In genomic region chr6:167856999-167857660, GRCh38 we compare ENCODE assay signal across 1 cellular context.
TF ChIP-seq lines count a peak whose summit lies in the region.

No MANE protein-coding gene starts in this region.

TF ChIP-seq in K562, 482 proteins besides CTCF, POLR2A, EP300 and RAD21 (continued from another document and continues in another):
- no peak for TF ChIP-seq STAT6 (CRISPR knock-in tag; IDR thresholded peaks at IDR 0.05)
- TF ChIP-seq, protein P1, sequence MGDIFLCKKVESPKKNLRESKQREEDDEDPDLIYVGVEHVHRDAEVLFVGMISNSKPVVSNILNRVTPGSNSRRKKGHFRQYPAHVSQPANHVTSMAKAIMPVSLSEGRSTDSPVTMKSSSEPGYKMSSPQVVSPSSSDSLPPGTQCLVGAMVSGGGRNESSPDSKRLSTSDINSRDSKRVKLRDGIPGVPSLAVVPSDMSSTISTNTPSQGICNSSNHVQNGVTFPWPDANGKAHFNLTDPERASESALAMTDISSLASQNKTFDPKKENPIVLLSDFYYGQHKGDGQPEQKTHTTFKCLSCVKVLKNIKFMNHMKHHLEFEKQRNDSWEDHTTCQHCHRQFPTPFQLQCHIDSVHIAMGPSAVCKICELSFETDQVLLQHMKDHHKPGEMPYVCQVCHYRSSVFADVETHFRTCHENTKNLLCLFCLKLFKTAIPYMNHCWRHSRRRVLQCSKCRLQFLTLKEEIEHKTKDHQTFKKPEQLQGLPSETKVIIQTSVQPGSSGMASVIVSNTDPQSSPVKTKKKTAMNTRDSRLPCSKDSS (IDR thresholded peaks at IDR 0.05; ENCODE audit: low read depth, partially characterized antibody): no peak
- no peak for TF ChIP-seq GATA2 (CRISPR knock-in tag; IDR thresholded peaks at IDR 0.05)
- TF ChIP-seq BRF1 (IDR thresholded peaks at IDR 0.05; ENCODE audit: borderline replicate concordance, extremely low read depth, insufficient read length): no peak
- TF ChIP-seq HNRNPK (IDR thresholded peaks at IDR 0.05; ENCODE audit: low read depth, low read length, poor library complexity, severe bottlenecking): no peak
- no peak for TF ChIP-seq NCOA6 (IDR thresholded peaks at IDR 0.05)
- 0 out of 2 replicates have a peak, but pooled peaks have one; percentile 29 for TF ChIP-seq CC2D1A (IDR thresholded peaks at IDR 0.05)
- TF ChIP-seq ZNF551 (CRISPR knock-in tag; IDR thresholded peaks at IDR 0.05): no peak
- peak; percentile 90; the same call in 1 of the 2 replicates for TF ChIP-seq NBN (IDR thresholded peaks at IDR 0.05; ENCODE audit: low read depth)
- no peak for TF ChIP-seq NCOA4 (IDR thresholded peaks at IDR 0.05; ENCODE audit: partially characterized antibody)
- TF ChIP-seq ZNF277 (CRISPR knock-in tag; IDR thresholded peaks at IDR 0.05; ENCODE audit: borderline replicate concordance): no peak
- TF ChIP-seq TCF3 (CRISPR knock-in tag; IDR thresholded peaks at IDR 0.05): no peak
- peak; percentile 70 for TF ChIP-seq SUPT5H (IDR thresholded peaks at IDR 0.05)
- no peak for TF ChIP-seq SMAD1 (IDR thresholded peaks at IDR 0.05; ENCODE audit: low read depth, low read length, partially characterized antibody)
- TF ChIP-seq, protein P2, sequence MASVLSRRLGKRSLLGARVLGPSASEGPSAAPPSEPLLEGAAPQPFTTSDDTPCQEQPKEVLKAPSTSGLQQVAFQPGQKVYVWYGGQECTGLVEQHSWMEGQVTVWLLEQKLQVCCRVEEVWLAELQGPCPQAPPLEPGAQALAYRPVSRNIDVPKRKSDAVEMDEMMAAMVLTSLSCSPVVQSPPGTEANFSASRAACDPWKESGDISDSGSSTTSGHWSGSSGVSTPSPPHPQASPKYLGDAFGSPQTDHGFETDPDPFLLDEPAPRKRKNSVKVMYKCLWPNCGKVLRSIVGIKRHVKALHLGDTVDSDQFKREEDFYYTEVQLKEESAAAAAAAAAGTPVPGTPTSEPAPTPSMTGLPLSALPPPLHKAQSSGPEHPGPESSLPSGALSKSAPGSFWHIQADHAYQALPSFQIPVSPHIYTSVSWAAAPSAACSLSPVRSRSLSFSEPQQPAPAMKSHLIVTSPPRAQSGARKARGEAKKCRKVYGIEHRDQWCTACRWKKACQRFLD (CRISPR knock-in tag; IDR thresholded peaks at IDR 0.05): no peak
- peak; percentile 60; the same call in 1 of the 2 replicates for TF ChIP-seq ZEB2 (IDR thresholded peaks at IDR 0.05)
- no peak for TF ChIP-seq SMAD4 (CRISPR knock-in tag; conservative IDR thresholded peaks at IDR 0.05)
- TF ChIP-seq FOXJ2 (tag; IDR thresholded peaks at IDR 0.05): no peak
- no peak for TF ChIP-seq ZBTB33 (CRISPR knock-in tag; IDR thresholded peaks at IDR 0.05)
- TF ChIP-seq SRSF1 (IDR thresholded peaks at IDR 0.05; ENCODE audit: low read depth, low read length): no peak
- no peak for TF ChIP-seq PHF20 (IDR thresholded peaks at IDR 0.05; ENCODE audit: partially characterized antibody)
- no peak for TF ChIP-seq SETDB1 (IDR thresholded peaks at IDR 0.05; ENCODE audit: low read length)
- TF ChIP-seq MEIS2 (IDR thresholded peaks at IDR 0.05; ENCODE audit: partially characterized antibody): peak; percentile 51
- TF ChIP-seq NCOA1 (IDR thresholded peaks at IDR 0.05; ENCODE audit: low read depth): 0 out of 2 replicates have a peak, but pooled peaks have one; percentile 26
- no peak for TF ChIP-seq PHF21A (IDR thresholded peaks at IDR 0.05; ENCODE audit: borderline replicate concordance, low read depth)
- no peak for TF ChIP-seq ZNF449 (CRISPR knock-in tag; IDR thresholded peaks at IDR 0.05)
- TF ChIP-seq, protein P3, sequence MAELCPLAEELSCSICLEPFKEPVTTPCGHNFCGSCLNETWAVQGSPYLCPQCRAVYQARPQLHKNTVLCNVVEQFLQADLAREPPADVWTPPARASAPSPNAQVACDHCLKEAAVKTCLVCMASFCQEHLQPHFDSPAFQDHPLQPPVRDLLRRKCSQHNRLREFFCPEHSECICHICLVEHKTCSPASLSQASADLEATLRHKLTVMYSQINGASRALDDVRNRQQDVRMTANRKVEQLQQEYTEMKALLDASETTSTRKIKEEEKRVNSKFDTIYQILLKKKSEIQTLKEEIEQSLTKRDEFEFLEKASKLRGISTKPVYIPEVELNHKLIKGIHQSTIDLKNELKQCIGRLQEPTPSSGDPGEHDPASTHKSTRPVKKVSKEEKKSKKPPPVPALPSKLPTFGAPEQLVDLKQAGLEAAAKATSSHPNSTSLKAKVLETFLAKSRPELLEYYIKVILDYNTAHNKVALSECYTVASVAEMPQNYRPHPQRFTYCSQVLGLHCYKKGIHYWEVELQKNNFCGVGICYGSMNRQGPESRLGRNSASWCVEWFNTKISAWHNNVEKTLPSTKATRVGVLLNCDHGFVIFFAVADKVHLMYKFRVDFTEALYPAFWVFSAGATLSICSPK (IDR thresholded peaks at IDR 0.05; ENCODE audit: borderline replicate concordance): 0 out of 2 replicates have a peak, but pooled peaks have one; percentile 40
- TF ChIP-seq, protein P4, sequence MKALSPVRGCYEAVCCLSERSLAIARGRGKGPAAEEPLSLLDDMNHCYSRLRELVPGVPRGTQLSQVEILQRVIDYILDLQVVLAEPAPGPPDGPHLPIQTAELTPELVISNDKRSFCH (CRISPR knock-in tag; IDR thresholded peaks at IDR 0.05): no peak
- TF ChIP-seq, protein P4 (tag; IDR thresholded peaks at IDR 0.05): no peak
- no peak for TF ChIP-seq MECOM (CRISPR knock-in tag; IDR thresholded peaks at IDR 0.05)
- TF ChIP-seq, protein P5, sequence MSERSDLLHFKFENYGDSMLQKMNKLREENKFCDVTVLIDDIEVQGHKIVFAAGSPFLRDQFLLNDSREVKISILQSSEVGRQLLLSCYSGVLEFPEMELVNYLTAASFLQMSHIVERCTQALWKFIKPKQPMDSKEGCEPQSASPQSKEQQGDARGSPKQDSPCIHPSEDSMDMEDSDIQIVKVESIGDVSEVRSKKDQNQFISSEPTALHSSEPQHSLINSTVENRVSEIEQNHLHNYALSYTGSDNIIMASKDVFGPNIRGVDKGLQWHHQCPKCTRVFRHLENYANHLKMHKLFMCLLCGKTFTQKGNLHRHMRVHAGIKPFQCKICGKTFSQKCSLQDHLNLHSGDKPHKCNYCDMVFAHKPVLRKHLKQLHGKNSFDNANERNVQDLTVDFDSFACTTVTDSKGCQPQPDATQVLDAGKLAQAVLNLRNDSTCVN (CRISPR knock-in tag; IDR thresholded peaks at IDR 0.05): no peak
- TF ChIP-seq, protein P6, sequence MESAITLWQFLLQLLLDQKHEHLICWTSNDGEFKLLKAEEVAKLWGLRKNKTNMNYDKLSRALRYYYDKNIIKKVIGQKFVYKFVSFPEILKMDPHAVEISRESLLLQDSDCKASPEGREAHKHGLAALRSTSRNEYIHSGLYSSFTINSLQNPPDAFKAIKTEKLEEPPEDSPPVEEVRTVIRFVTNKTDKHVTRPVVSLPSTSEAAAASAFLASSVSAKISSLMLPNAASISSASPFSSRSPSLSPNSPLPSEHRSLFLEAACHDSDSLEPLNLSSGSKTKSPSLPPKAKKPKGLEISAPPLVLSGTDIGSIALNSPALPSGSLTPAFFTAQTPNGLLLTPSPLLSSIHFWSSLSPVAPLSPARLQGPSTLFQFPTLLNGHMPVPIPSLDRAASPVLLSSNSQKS (CRISPR knock-in tag; IDR thresholded peaks at IDR 0.05): no peak
- no peak for TF ChIP-seq KLF1 (tag; IDR thresholded peaks at IDR 0.05)
- TF ChIP-seq, protein P7, sequence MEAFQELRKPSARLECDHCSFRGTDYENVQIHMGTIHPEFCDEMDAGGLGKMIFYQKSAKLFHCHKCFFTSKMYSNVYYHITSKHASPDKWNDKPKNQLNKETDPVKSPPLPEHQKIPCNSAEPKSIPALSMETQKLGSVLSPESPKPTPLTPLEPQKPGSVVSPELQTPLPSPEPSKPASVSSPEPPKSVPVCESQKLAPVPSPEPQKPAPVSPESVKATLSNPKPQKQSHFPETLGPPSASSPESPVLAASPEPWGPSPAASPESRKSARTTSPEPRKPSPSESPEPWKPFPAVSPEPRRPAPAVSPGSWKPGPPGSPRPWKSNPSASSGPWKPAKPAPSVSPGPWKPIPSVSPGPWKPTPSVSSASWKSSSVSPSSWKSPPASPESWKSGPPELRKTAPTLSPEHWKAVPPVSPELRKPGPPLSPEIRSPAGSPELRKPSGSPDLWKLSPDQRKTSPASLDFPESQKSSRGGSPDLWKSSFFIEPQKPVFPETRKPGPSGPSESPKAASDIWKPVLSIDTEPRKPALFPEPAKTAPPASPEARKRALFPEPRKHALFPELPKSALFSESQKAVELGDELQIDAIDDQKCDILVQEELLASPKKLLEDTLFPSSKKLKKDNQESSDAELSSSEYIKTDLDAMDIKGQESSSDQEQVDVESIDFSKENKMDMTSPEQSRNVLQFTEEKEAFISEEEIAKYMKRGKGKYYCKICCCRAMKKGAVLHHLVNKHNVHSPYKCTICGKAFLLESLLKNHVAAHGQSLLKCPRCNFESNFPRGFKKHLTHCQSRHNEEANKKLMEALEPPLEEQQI (IDR thresholded peaks at IDR 0.05): peak; percentile 72; the same call in 1 of the 2 replicates
- TF ChIP-seq CHD1 (IDR thresholded peaks at IDR 0.05; ENCODE audit: low read length): no peak
- TF ChIP-seq ELF4 (CRISPR knock-in tag; IDR thresholded peaks at IDR 0.05): no peak
- TF ChIP-seq, protein P8, sequence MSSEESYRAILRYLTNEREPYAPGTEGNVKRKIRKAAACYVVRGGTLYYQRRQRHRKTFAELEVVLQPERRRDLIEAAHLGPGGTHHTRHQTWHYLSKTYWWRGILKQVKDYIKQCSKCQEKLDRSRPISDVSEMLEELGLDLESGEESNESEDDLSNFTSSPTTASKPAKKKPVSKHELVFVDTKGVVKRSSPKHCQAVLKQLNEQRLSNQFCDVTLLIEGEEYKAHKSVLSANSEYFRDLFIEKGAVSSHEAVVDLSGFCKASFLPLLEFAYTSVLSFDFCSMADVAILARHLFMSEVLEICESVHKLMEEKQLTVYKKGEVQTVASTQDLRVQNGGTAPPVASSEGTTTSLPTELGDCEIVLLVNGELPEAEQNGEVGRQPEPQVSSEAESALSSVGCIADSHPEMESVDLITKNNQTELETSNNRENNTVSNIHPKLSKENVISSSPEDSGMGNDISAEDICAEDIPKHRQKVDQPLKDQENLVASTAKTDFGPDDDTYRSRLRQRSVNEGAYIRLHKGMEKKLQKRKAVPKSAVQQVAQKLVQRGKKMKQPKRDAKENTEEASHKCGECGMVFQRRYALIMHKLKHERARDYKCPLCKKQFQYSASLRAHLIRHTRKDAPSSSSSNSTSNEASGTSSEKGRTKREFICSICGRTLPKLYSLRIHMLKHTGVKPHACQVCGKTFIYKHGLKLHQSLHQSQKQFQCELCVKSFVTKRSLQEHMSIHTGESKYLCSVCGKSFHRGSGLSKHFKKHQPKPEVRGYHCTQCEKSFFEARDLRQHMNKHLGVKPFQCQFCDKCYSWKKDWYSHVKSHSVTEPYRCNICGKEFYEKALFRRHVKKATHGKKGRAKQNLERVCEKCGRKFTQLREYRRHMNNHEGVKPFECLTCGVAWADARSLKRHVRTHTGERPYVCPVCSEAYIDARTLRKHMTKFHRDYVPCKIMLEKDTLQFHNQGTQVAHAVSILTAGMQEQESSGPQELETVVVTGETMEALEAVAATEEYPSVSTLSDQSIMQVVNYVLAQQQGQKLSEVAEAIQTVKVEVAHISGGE (CRISPR knock-in tag; IDR thresholded peaks at IDR 0.05): 0 out of 6 replicates have a peak, but pooled peaks of 1 of the 3 experiments have one; percentile 4
- peak; percentile 66; the same call in 1 of the 2 replicates for TF ChIP-seq MTA2 (IDR thresholded peaks at IDR 0.05; ENCODE audit: low read depth)
